Comparison of ENCODE assay signal across 8 cellular contexts in genomic region chr2:46296840-46297545, GRCh38. TPM values are rescaled to one million over a fixed set of nuclear protein-coding genes. Genes with fewer than 3 reads are reported as not detected.
DNase-seq lines count a peak whose midpoint lies in the region; ATAC-seq, FAIRE-seq and TF ChIP-seq lines count a peak whose summit lies in the region.

Gene EPAS1, plus strand, starts transcription at chr2:46297407. Its CDS starts 505 bp downstream, at chr2:46297912.

- peaks cover 7% of the 10 kb centered on the region for H3K36me3 Mint-ChIP-seq in central memory CD8-positive, alpha-beta T cell (ENCODE audit: insufficient read depth)

- peaks cover 25% of the 10 kb centered on the region for H3K4me1 Mint-ChIP-seq in central memory CD8-positive, alpha-beta T cell

- peak; percentile 91 for ATAC-seq in HG02642 (IDR thresholded peaks at IDR 0.05; ENCODE audit: poor library complexity, unreplicated experiment)
- peak; percentile 82 for ATAC-seq in central memory CD8-positive, alpha-beta T cell (replicated peaks; ENCODE audit: extremely low read depth, poor library complexity, severe bottlenecking)

- DNase-seq in GM12892 (ENCODE audit: insufficient read length) (peak; percentile 91), NCI-H1930 (lab: John Stamatoyannopoulos, UW) (peak; percentile 68 to 76), iris pigment epithelial cell (ENCODE audit: low read depth) (peak; percentile 92), OCI-M2 (lab: John Stamatoyannopoulos, UW; ENCODE audit: unreplicated experiment) (no peak)
- DNase-seq in activated CD4-positive, CD25-positive, alpha-beta regulatory T cell treated with anti-CD3 and anti-CD28 coated beads, Interleukin-2, amount 50 U/mL, for 72 hours, result peak; percentile 81
- peak; percentile 66 to 67 for DNase-seq in central memory CD8-positive, alpha-beta T cell (ENCODE audit: low spot score in 2 of 2)
- DNase-seq in stimulated activated CD4-positive, alpha-beta T cell treated with anti-CD3 and anti-CD28 coated beads, Interleukin-12 subunit alpha, Interleukin-12 subunit beta, amount 100 ng/mL, for 24 hours (ENCODE audit: low read depth in 2 of 2), result peak; percentile 33 to 74

- H3K4me3 Mint-ChIP-seq in central memory CD8-positive, alpha-beta T cell, result peak within 1 kb of the TSS; percentile 91

- H3K27me3 Mint-ChIP-seq in central memory CD8-positive, alpha-beta T cell, result peaks cover 46% of the 10 kb centered on the region

- TF ChIP-seq POLR2A in GM12892 (IDR thresholded peaks at IDR 0.05; ENCODE audit: low read depth, low read length), result no peak

- H3K9me3 Mint-ChIP-seq in central memory CD8-positive, alpha-beta T cell, result no peaks in the 10 kb centered on the region

- no peak for FAIRE-seq in GM12892 (lab: Jason Lieb, UNC)

- peak within 1 kb of the TSS; percentile 83 for H3K27ac Mint-ChIP-seq in central memory CD8-positive, alpha-beta T cell (ENCODE audit: low read depth)

RNA-seq across cellular contexts. Expression of gene EPAS1, which starts in this region (rescaled TPM):
- polyA plus RNA-seq in GM12892 (2012; ENCODE audit: missing spikeins), result 0.11 TPM
